8 cellular contexts compared by ENCODE assay signal in the genomic region with DNA sequence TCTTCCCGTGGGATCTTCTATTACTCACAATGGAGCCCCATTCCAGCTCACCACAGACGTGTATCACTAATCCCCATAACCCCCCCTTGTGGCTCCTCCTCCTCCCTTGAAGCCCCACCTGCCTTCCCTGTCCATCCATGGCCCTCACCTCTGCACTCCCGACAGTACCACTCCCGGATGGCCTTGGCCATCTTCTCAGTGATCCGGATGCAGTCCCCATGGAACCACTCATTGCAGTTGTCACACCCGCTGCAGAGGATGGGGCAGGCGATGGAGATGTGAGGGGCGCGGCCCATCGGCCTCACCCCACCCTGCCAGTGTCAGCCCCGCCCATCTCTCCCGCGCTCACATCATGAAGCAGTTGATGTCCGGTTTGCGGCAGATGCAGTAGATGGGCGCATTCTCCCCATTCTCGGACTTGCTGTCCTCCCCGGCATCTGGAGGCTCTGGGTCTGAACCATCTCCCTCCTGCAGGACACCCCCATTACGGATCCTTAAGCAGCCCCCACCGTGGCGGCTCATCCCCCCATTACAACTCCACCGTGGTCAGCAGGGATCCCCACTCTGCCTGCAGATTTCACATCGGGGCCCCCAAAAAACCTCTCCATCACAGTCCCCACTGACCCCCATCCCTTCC. TPM values are rescaled to one million over a fixed set of nuclear protein-coding genes. Genes with fewer than 3 reads are reported as not detected.
DNase-seq lines count a peak whose midpoint lies in the region; ATAC-seq lines count a peak whose summit lies in the region.

No MANE protein-coding gene starts in this region.

- H3K4me3 ChIP-seq in MG63 (peak overlapping the region; percentile 74), iPS-15b (ENCODE audit: low read depth, low read length) (peak overlapping the region; percentile 91)

- H3K4me1 ChIP-seq in iPS-15b (ENCODE audit: control insufficient read depth, insufficient read depth, low read length) = no peaks in the 10 kb centered on the region

- peaks cover 22% of the 10 kb centered on the region for H3K36me3 Mint-ChIP-seq in activated naive CD4-positive, alpha-beta T cell treated with anti-CD3 and anti-CD28 coated beads, Interleukin-2, amount 50 U/mL, for 24 hours

- ATAC-seq in HG03439 (IDR thresholded peaks at IDR 0.05; ENCODE audit: unreplicated experiment) (no peak), HG03432 (IDR thresholded peaks at IDR 0.05; ENCODE audit: unreplicated experiment) (no peak)

- no peaks in the 10 kb centered on the region for H3K27me3 Mint-ChIP-seq in activated naive CD4-positive, alpha-beta T cell treated with anti-CD3 and anti-CD28 coated beads, Interleukin-2, amount 50 U/mL, for 24 hours

- peak overlapping the region; percentile 99 for H3K4me3 Mint-ChIP-seq in activated naive CD4-positive, alpha-beta T cell treated with anti-CD3 and anti-CD28 coated beads, Interleukin-2, amount 50 U/mL, for 24 hours

- DNase-seq in GM03348 (ENCODE audit: low spot score) (peak; percentile 57), MG63 (peak; percentile 46), NCI-H1694 treated with DMSO at 0.1 percent for 48 hours (lab: John Stamatoyannopoulos, UW) (no peak)
- DNase-seq in stimulated activated CD8-positive, alpha-beta memory T cell treated with anti-CD3 and anti-CD28 coated beads, Interleukin-15, amount 100 ng/mL, for 48 hours (ENCODE audit: low read depth in 2 of 2) = peak; percentile 27 to 35

- peak overlapping the region; percentile 73 for H3K9ac ChIP-seq in iPS-15b (ENCODE audit: low read depth, low read length)

- H3K27ac Mint-ChIP-seq in activated naive CD4-positive, alpha-beta T cell treated with anti-CD3 and anti-CD28 coated beads, Interleukin-2, amount 50 U/mL, for 24 hours = peak overlapping the region; percentile 99

- H3K36me3 ChIP-seq in MG63 (peaks cover 31% of the 10 kb centered on the region), iPS-15b (ENCODE audit: control insufficient read depth, insufficient read depth, low read length) (peaks cover 27% of the 10 kb centered on the region)

- no peaks in the 10 kb centered on the region for H3K9me3 Mint-ChIP-seq in activated naive CD4-positive, alpha-beta T cell treated with anti-CD3 and anti-CD28 coated beads, Interleukin-2, amount 50 U/mL, for 24 hours

- H3K9me3 ChIP-seq in MG63 (no peaks in the 10 kb centered on the region), iPS-15b (ENCODE audit: control insufficient read depth, insufficient read depth, low read length) (no peaks in the 10 kb centered on the region)

- H3K27me3 ChIP-seq in MG63 (no peaks in the 10 kb centered on the region), iPS-15b (ENCODE audit: control insufficient read depth, insufficient read depth, low read length) (no peaks in the 10 kb centered on the region)

- peaks cover 32% of the 10 kb centered on the region for H3K4me1 Mint-ChIP-seq in activated naive CD4-positive, alpha-beta T cell treated with anti-CD3 and anti-CD28 coated beads, Interleukin-2, amount 50 U/mL, for 24 hours

RNA-seq across cellular contexts. Expression of gene CXXC1, which starts 1.0 kb away (rescaled TPM):
- 39.0 and 59.3 TPM in 2 replicates for total RNA-seq in MG63 (2014; rRNA removed; shearing (Covaris generic); ENCODE audit: low replicate concordance)

RNA-seq across cellular contexts. Expression of gene MBD1, which starts 5.2 kb away (rescaled TPM):
- 28.2 and 34.4 TPM in 2 replicates for total RNA-seq in MG63 (2014; rRNA removed; shearing (Covaris generic); ENCODE audit: low replicate concordance)

RNA-seq across cellular contexts. Expression of gene CFAP53, which starts 20.2 kb away (rescaled TPM):
- not detected in 2 replicates for total RNA-seq in MG63 (2014; rRNA removed; shearing (Covaris generic); ENCODE audit: low replicate concordance)
